ENCODE assay signal across 14 cellular contexts in the genomic region with DNA sequence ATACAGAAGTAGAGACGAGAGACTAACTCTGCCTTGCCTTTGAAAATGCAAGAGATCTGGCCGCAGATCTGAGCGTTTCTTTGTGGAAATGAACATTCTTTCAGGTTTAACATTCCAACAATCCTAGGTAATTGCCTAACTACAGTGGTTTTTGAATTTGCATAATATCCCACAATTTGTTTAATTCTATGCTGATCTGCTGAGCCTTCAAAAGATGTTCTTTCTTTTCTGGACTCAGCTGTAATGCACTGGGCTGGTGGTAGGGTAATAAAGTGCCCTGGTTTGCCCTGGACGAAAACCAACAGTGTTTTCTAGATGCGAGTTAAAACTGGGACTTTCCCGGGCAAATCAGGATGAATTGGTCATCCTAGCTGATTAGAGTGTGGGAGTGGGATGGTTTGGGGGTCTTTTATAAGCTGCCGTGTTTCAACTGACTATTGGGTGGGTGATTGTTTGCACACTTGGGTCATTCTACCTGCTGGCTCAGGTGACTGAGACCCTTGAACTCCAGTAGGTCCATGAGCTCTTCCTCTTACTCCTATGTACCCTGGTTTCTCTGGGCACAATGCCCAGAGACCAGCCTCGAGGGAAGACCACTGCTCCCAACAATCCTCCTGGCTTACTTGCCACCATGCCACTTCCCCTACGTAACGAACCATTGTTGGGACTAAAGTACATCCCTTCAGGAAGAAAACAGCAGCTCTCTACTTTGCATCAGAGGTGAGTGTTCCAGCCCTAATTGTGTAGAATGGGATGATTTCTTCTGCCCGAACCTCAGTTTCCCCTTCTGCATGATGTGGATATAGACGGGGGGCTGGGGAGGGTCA. TPM values are rescaled to one million over a fixed set of nuclear protein-coding genes. Genes with fewer than 3 reads are reported as not detected.
DNase-seq lines count a peak whose midpoint lies in the region; TF ChIP-seq lines count a peak whose summit lies in the region.
"Had no signal": no experiment of that assay in that cellular context is flagged by ENCODE, and none has a peak within 500 bp of the region (broad histone marks: within the 10 kb centered on the region; RNA-seq: fewer than 3 reads in every experiment).

No MANE protein-coding gene starts in this region.

- CTCF ChIA-PET in RWPE1 (lab: Yijun Ruan, JAX), result interaction anchor here (0.8 kb wide), 1 partner anchor 144 kb away, joined by 4 read pairs; no protein-coding TSS in a partner anchor

- peak overlapping the region; percentile 27 for H3K4me3 ChIP-seq in epithelial cell of proximal tubule (ENCODE audit: low read depth, low read length)
- H3K4me3 ChIP-seq: GM12878, left ventricle myocardium inferior had no signal

- H3K36me3 Mint-ChIP-seq in nephron progenitor cell (ENCODE audit: low read depth), result peaks cover 3% of the 10 kb centered on the region
- H3K36me3 Mint-ChIP-seq: activated naive CD8-positive, alpha-beta T cell treated with anti-CD3 and anti-CD28 coated beads for 36 hours had no signal

- POLR2A ChIA-PET in RWPE1 (lab: Yijun Ruan, JAX; ENCODE audit: low non-redundant PET), result no interaction called here

- in situ Hi-C loops in Caki2 (cut with HindIII; ENCODE audit: low pct_unique_long_range_greater_than_20kb, low sequenced_read_pairs), result no loop called here

- peak overlapping the region; percentile 9 for H3K4me3 Mint-ChIP-seq in nephron progenitor cell
- H3K4me3 Mint-ChIP-seq: activated naive CD8-positive, alpha-beta T cell treated with anti-CD3 and anti-CD28 coated beads for 36 hours had no signal

- no peak overlapping the region for H3K27ac Mint-ChIP-seq in nephron progenitor cell
- H3K27ac Mint-ChIP-seq: activated naive CD8-positive, alpha-beta T cell treated with anti-CD3 and anti-CD28 coated beads for 36 hours had no signal

- H3K4me1 Mint-ChIP-seq in nephron progenitor cell, result peaks cover 45% of the 10 kb centered on the region

- peak; percentile 57 for DNase-seq in Caki2 (ENCODE audit: low read depth)
- DNase-seq in RWPE1 (ENCODE audit: low spot score), result no peak
- DNase-seq in epithelial cell of proximal tubule (ENCODE audit: low read depth), result peak; percentile 67
- no peak for DNase-seq in nephron progenitor cell
- DNase-seq in SIG-M5 treated with dmso at 0.1 percent for 504 hours (lab: John Stamatoyannopoulos, UW; ENCODE audit: unreplicated experiment), result no peak
- no peak for DNase-seq in stimulated activated naive CD4-positive, alpha-beta T cell (lab: John Stamatoyannopoulos, UW)
- DNase-seq in cerebellar nuclear complex (lab: John Stamatoyannopoulos, UW), result no peak
- DNase-seq in D341Med (ENCODE audit: low spot score), result no peak
- DNase-seq: activated naive CD8-positive, alpha-beta T cell treated with anti-CD3 and anti-CD28 coated beads for 36 hours; effector CD8-positive, alpha-beta T cell; NCI-H2081 treated with DMSO at 0.1 percent for 48 hours had no signal

- TF ChIP-seq CTCF in RWPE1 (conservative IDR thresholded peaks at IDR 0.05; ENCODE audit: low read depth) (no peak), epithelial cell of proximal tubule (conservative IDR thresholded peaks at IDR 0.05; ENCODE audit: low read depth, low read length) (no peak), nephron progenitor cell (IDR thresholded peaks at IDR 0.05) (no peak)

- peak overlapping the region; percentile 99 for H3K27ac ChIP-seq in RWPE1
- H3K27ac ChIP-seq: neutrophil had no signal

- H3K27me3 Mint-ChIP-seq in nephron progenitor cell (ENCODE audit: low read depth, poor library complexity), result peaks cover 91% of the 10 kb centered on the region

- H3K9me3 Mint-ChIP-seq in nephron progenitor cell, result no peaks in the 10 kb centered on the region
- H3K9me3 Mint-ChIP-seq: activated naive CD8-positive, alpha-beta T cell treated with anti-CD3 and anti-CD28 coated beads for 36 hours had no signal

RNA-seq across cellular contexts. Expression of gene PAX8, which starts 3.4 kb away (rescaled TPM):
- total RNA-seq in Caki2 (2014; rRNA removed; shearing (Covaris generic); ENCODE audit: low replicate concordance), result 50.7 and 89.7 TPM in 2 replicates
- 109 and 127 TPM in 2 replicates for total RNA-seq in epithelial cell of proximal tubule

Comparison
In these comparisons a context has a peak if more than half of its experiments do, and no peak if none do; other contexts are left out.
1. DNase-seq: peak in Caki2 (single experiment) and epithelial cell of proximal tubule (single experiment); none in RWPE1 (single experiment), nephron progenitor cell (single experiment), SIG-M5 treated with dmso at 0.1 percent for 504 hours (single experiment), stimulated activated naive CD4-positive, alpha-beta T cell (0 of 6), cerebellar nuclear complex (0 of 2) and D341Med (single experiment).